Comparison of ENCODE assay signal across 8 cellular contexts in genomic region chr6:42984924-42985475, GRCh38. TPM values are rescaled to one million over a fixed set of nuclear protein-coding genes. Genes with fewer than 3 reads are reported as not detected.
DNase-seq lines count a peak whose midpoint lies in the region; ATAC-seq and TF ChIP-seq lines count a peak whose summit lies in the region.

No MANE protein-coding gene starts in this region.

- peak overlapping the region; percentile 86 for H3K4me3 Mint-ChIP-seq in activated CD8-positive, alpha-beta memory T cell treated with anti-CD3 and anti-CD28 coated beads, Interleukin-2, amount 10 ng/mL, durations not matched to agents 7 days and 5 days
- H3K4me3 Mint-ChIP-seq in activated CD8-positive, alpha-beta T cell treated with anti-CD3 and anti-CD28 coated beads for 36 hours: peak overlapping the region; percentile 88

- POLR2A ChIA-PET in activated CD8-positive, alpha-beta T cell treated with anti-CD3 and anti-CD28 coated beads for 36 hours (lab: Charles Lee): interaction anchor here (1.1 to 2.2 kb wide), 7 partner anchors 10 to 253 kb away, joined by 3 to 17 read pairs (median 6); partner anchors contain the start of genes CNPY3, KLC4, KLHDC3 and MEA1

- intact Hi-C loops in activated CD8-positive, alpha-beta T cell treated with anti-CD3 and anti-CD28 coated beads for 36 hours (cut with micrococcal nuclease): no loop called here
- intact Hi-C loops in prostate gland (cut with DNase I): loop anchor here (5.0 kb wide), 1 partner anchor 83 kb away; no protein-coding TSS in a partner anchor

- peaks cover 5% of the 10 kb centered on the region for H3K36me3 Mint-ChIP-seq in activated CD8-positive, alpha-beta memory T cell treated with anti-CD3 and anti-CD28 coated beads, Interleukin-2, amount 10 ng/mL, durations not matched to agents 7 days and 5 days
- H3K36me3 Mint-ChIP-seq in activated CD8-positive, alpha-beta T cell treated with anti-CD3 and anti-CD28 coated beads for 36 hours (ENCODE audit: low read depth): peaks cover 10% of the 10 kb centered on the region

- no peaks in the 10 kb centered on the region for H3K27me3 Mint-ChIP-seq in activated CD8-positive, alpha-beta memory T cell treated with anti-CD3 and anti-CD28 coated beads, Interleukin-2, amount 10 ng/mL, durations not matched to agents 7 days and 5 days
- no peaks in the 10 kb centered on the region for H3K27me3 Mint-ChIP-seq in activated CD8-positive, alpha-beta T cell treated with anti-CD3 and anti-CD28 coated beads for 36 hours

- ATAC-seq in activated CD8-positive, alpha-beta memory T cell treated with anti-CD3 and anti-CD28 coated beads, Interleukin-2, amount 10 ng/mL, durations not matched to agents 7 days and 5 days: no peak
- no peak for ATAC-seq in activated CD8-positive, alpha-beta T cell treated with anti-CD3 and anti-CD28 coated beads for 36 hours
- no peak for ATAC-seq in GM19395 (IDR thresholded peaks at IDR 0.05; ENCODE audit: unreplicated experiment)

- peaks cover 39% of the 10 kb centered on the region for H3K4me1 Mint-ChIP-seq in activated CD8-positive, alpha-beta memory T cell treated with anti-CD3 and anti-CD28 coated beads, Interleukin-2, amount 10 ng/mL, durations not matched to agents 7 days and 5 days
- peaks cover 50% of the 10 kb centered on the region for H3K4me1 Mint-ChIP-seq in activated CD8-positive, alpha-beta T cell treated with anti-CD3 and anti-CD28 coated beads for 36 hours (ENCODE audit: low read depth)

- H3K4me1 ChIP-seq in prostate gland (replicated peaks): peaks cover 11% of the 10 kb centered on the region

- peaks cover 0 to 7% of the 10 kb centered on the region in 2 donors for H3K36me3 ChIP-seq in prostate gland

- H3K4me3 ChIP-seq in fibroblast of villous mesenchyme (ENCODE audit: low read depth, low read length) (peak overlapping the region; percentile 83), prostate gland (peak overlapping the region; percentile 77 to 87)

- no peak for TF ChIP-seq CTCF in activated CD8-positive, alpha-beta T cell treated with anti-CD3 and anti-CD28 coated beads for 36 hours (IDR thresholded peaks at IDR 0.05)
- no peak for TF ChIP-seq CTCF in fibroblast of villous mesenchyme (IDR thresholded peaks at IDR 0.05; ENCODE audit: insufficient read depth, low read depth, low read length)
- TF ChIP-seq CTCF in prostate gland (IDR thresholded peaks at IDR 0.05): no peak

- no peaks in the 10 kb centered on the region for H3K9me3 Mint-ChIP-seq in activated CD8-positive, alpha-beta memory T cell treated with anti-CD3 and anti-CD28 coated beads, Interleukin-2, amount 10 ng/mL, durations not matched to agents 7 days and 5 days (ENCODE audit: low read depth)
- no peaks in the 10 kb centered on the region for H3K9me3 Mint-ChIP-seq in activated CD8-positive, alpha-beta T cell treated with anti-CD3 and anti-CD28 coated beads for 36 hours

- 11% methylated on average over 13 of the region's 13 CpGs for WGBS in prostate gland

- H3K27ac ChIP-seq in prostate gland: peak overlapping the region; percentile 81 to 82

- TF ChIP-seq POLR2A in prostate gland (IDR thresholded peaks at IDR 0.05): no peak

- H3K9me3 ChIP-seq in prostate gland: no peaks in the 10 kb centered on the region

- CTCF ChIA-PET in activated CD8-positive, alpha-beta memory T cell treated with anti-CD3 and anti-CD28 coated beads, Interleukin-2, amount 10 ng/mL, durations not matched to agents 7 days and 5 days (lab: Charles Lee): interaction anchor here (1.2 to 1.4 kb wide), 5 partner anchors 11 to 158 kb away, joined by 3 to 7 read pairs (median 4); partner anchors contain the start of genes CNPY3 and CUL7
- CTCF ChIA-PET in activated CD8-positive, alpha-beta T cell treated with anti-CD3 and anti-CD28 coated beads for 36 hours (lab: Charles Lee): interaction anchor here (1.0 to 1.8 kb wide), 3 partner anchors 25 to 158 kb away, joined by 3 to 7 read pairs (median 7); no protein-coding TSS in a partner anchor

- H3K27ac Mint-ChIP-seq in activated CD8-positive, alpha-beta memory T cell treated with anti-CD3 and anti-CD28 coated beads, Interleukin-2, amount 10 ng/mL, durations not matched to agents 7 days and 5 days: peak overlapping the region; percentile 78
- peak overlapping the region; percentile 84 for H3K27ac Mint-ChIP-seq in activated CD8-positive, alpha-beta T cell treated with anti-CD3 and anti-CD28 coated beads for 36 hours

- H3K27me3 ChIP-seq in prostate gland (replicated peaks; ENCODE audit: insufficient read depth): no peaks in the 10 kb centered on the region

- DNase-seq in activated CD8-positive, alpha-beta memory T cell treated with anti-CD3 and anti-CD28 coated beads, Interleukin-2, amount 10 ng/mL, durations not matched to agents 7 days and 5 days: peak; percentile 49
- no peak for DNase-seq in activated CD8-positive, alpha-beta memory T cell treated with anti-CD3 and anti-CD28 coated beads, Interleukin-2, amount 50 U/mL, for 4 hours
- peak; percentile 29 for DNase-seq in activated CD8-positive, alpha-beta T cell treated with anti-CD3 and anti-CD28 coated beads for 36 hours
- DNase-seq in fibroblast of villous mesenchyme (ENCODE audit: low read depth): peak; percentile 34
- no peak for DNase-seq in prostate gland (ENCODE audit: low spot score)
- no peak for DNase-seq in 8988T
- DNase-seq in NCI-H187 (lab: John Stamatoyannopoulos, UW): no peak

RNA-seq across cellular contexts. Expression of gene PPP2R5D, which starts 0.6 kb away (rescaled TPM):
- total RNA-seq in activated CD8-positive, alpha-beta memory T cell treated with anti-CD3 and anti-CD28 coated beads, Interleukin-2, amount 10 ng/mL, durations not matched to agents 7 days and 5 days: 10 to 100 TPM; 53.0 to 58.4 TPM
- 10 to 100 TPM; 41.6 to 47.5 TPM for total RNA-seq in activated CD8-positive, alpha-beta T cell treated with anti-CD3 and anti-CD28 coated beads for 36 hours
- total RNA-seq in fibroblast of villous mesenchyme (34.8 and 47.5 TPM in 2 replicates), prostate gland (10 to 100 TPM; 55.1 to 95.9 TPM)

RNA-seq across cellular contexts. Expression of gene PEX6, which starts 6.0 kb away (rescaled TPM):
- total RNA-seq in activated CD8-positive, alpha-beta memory T cell treated with anti-CD3 and anti-CD28 coated beads, Interleukin-2, amount 10 ng/mL, durations not matched to agents 7 days and 5 days: 10 to 100 TPM; 24.7 to 26.3 TPM
- total RNA-seq in activated CD8-positive, alpha-beta T cell treated with anti-CD3 and anti-CD28 coated beads for 36 hours: 1 to 10 TPM; 7.3 to 9.0 TPM
- total RNA-seq in fibroblast of villous mesenchyme (26.4 and 41.0 TPM in 2 replicates), prostate gland (10 to 100 TPM; 23.9 to 57.9 TPM)

RNA-seq across cellular contexts. Expression of gene GNMT, which starts 24.4 kb away (rescaled TPM):
- total RNA-seq in activated CD8-positive, alpha-beta memory T cell treated with anti-CD3 and anti-CD28 coated beads, Interleukin-2, amount 10 ng/mL, durations not matched to agents 7 days and 5 days: under 1 TPM; 0.26 to 0.70 TPM
- under 1 TPM; 0.25 to 0.38 TPM for total RNA-seq in activated CD8-positive, alpha-beta T cell treated with anti-CD3 and anti-CD28 coated beads for 36 hours
- total RNA-seq in fibroblast of villous mesenchyme (0.32 TPM in 1 of 2 replicates, not detected in the other), prostate gland (10 to 100 TPM; 14.7 to 85.9 TPM)

RNA-seq across cellular contexts. Expression of gene MEA1, which starts 28.7 kb away (rescaled TPM):
- total RNA-seq in activated CD8-positive, alpha-beta memory T cell treated with anti-CD3 and anti-CD28 coated beads, Interleukin-2, amount 10 ng/mL, durations not matched to agents 7 days and 5 days: 10 to 100 TPM; 61.8 to 75.2 TPM
- 10 to 100 TPM; 84.8 to 92.3 TPM for total RNA-seq in activated CD8-positive, alpha-beta T cell treated with anti-CD3 and anti-CD28 coated beads for 36 hours
- 60.0 and 68.9 TPM in 2 replicates for total RNA-seq in fibroblast of villous mesenchyme
- 10 to 100 TPM; 67.9 to 95.9 TPM for total RNA-seq in prostate gland

RNA-seq across cellular contexts. Expression of gene KLHDC3, which starts 29.0 kb away (rescaled TPM):
- total RNA-seq in activated CD8-positive, alpha-beta memory T cell treated with anti-CD3 and anti-CD28 coated beads, Interleukin-2, amount 10 ng/mL, durations not matched to agents 7 days and 5 days: 10 to 100 TPM; 62.6 to 75.1 TPM
- 10 to 100 TPM; 58.6 to 64.0 TPM for total RNA-seq in activated CD8-positive, alpha-beta T cell treated with anti-CD3 and anti-CD28 coated beads for 36 hours
- total RNA-seq in fibroblast of villous mesenchyme (92.1 and 93.3 TPM in 2 replicates), prostate gland (100 to 1,000 TPM; 138 to 148 TPM)

Comparison
In these comparisons a context has a peak if more than half of its experiments do, and no peak if none do; other contexts are left out.
1. DNase-seq: peak in activated CD8-positive, alpha-beta memory T cell treated with anti-CD3 and anti-CD28 coated beads, Interleukin-2, amount 10 ng/mL, durations not matched to agents 7 days and 5 days (single experiment), activated CD8-positive, alpha-beta T cell treated with anti-CD3 and anti-CD28 coated beads for 36 hours (single experiment) and fibroblast of villous mesenchyme (single experiment); none in activated CD8-positive, alpha-beta memory T cell treated with anti-CD3 and anti-CD28 coated beads, Interleukin-2, amount 50 U/mL, for 4 hours (single experiment), prostate gland (single experiment), 8988T (single experiment) and NCI-H187 (0 of 2).
2. RNA of gene GNMT, which starts 24.4 kb away (total RNA-seq): 14.7 to 85.9 TPM in prostate gland; 0.26 to 0.70 TPM in activated CD8-positive, alpha-beta memory T cell treated with anti-CD3 and anti-CD28 coated beads, Interleukin-2, amount 10 ng/mL, durations not matched to agents 7 days and 5 days, 0.25 to 0.38 TPM in activated CD8-positive, alpha-beta T cell treated with anti-CD3 and anti-CD28 coated beads for 36 hours and 0.32 TPM in fibroblast of villous mesenchyme; every median in the first group is over 4 times any median in the second.